Comparison of ENCODE assay signal across 9 cellular contexts in genomic region chr3:15431256-15431837, GRCh38.
"Had no signal": no experiment of that assay in that cellular context is flagged by ENCODE, and none has a peak within 500 bp of the region (broad histone marks: within the 10 kb centered on the region; RNA-seq: fewer than 3 reads in every experiment).

No MANE protein-coding gene starts in this region.

- H3K27ac ChIP-seq: esophagus muscularis mucosa, neutrophil, thyroid gland had no signal

- H3K9me3 ChIP-seq: esophagus muscularis mucosa, neutrophil, thyroid gland had no signal

- H3K27me3 ChIP-seq: dorsolateral prefrontal cortex, esophagus muscularis mucosa, neutrophil, thyroid gland had no signal

- H3K4me3 ChIP-seq: dorsolateral prefrontal cortex, esophagus muscularis mucosa, thyroid gland had no signal

- DNase-seq: activated gamma-delta T cell treated with Interleukin-2 at 50 U/mL for 16 hours, activated T-cell treated with anti-CD3 and anti-CD28 coated beads for 4 hours, amniotic stem cell, dorsolateral prefrontal cortex, SIG-M5, small intestine, thyroid gland had no signal
